ENCODE assay signal across 1 cellular context in the genomic region with DNA sequence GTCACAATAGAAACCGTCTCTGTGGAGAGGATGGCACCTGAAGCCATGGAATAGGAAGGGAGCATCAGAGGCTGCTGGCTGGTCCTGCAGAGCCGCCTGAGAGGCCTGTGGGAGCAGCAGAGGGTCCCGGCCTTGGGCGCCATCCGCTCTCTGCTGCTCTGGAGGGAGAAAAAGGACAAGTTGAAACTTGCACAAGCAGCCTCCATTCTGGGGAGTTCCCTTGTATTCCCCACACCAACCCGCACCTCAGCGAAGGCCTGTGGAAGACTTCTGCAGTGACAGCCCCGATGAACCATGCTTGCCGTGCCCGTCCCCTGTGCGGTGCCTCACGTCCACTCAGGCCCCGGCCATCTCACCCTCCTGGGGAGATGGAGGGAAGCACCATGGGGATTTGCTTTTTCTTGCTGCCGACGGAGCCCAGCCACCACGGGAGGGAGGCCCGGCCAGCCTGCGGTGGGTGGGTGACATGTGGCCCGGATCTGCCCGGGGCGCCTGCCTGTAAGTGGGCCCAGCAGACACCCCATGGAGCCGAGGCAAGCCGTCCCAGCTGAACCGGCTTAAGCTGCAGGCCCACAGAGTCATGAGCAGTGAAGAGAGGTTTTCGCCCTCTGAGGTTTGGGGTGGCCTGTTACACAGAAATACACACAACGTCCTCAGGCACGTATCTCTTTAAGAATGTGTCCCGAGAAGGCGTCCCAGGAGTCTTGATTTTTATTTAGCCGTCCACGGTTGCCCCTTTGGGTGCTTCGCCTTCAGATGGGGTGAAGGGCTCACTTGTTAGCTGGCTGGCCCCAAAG.
A peak's percentile ranks its signal among the peaks of the same experiment; 100 is the strongest.
TF ChIP-seq lines count a peak whose summit lies in the region.

No MANE protein-coding gene starts in this region.

TF ChIP-seq in K562, 482 proteins besides CTCF, POLR2A, EP300 and RAD21:
- TF ChIP-seq ZFX (CRISPR knock-in tag; IDR thresholded peaks at IDR 0.05), result peak; percentile 19
- TF ChIP-seq ZNF124 (CRISPR knock-in tag; IDR thresholded peaks at IDR 0.05), result 0 out of 2 replicates have a peak, but pooled peaks have one; percentile 28
- no peak for TF ChIP-seq TBP (optimal IDR thresholded peaks at IDR 0.05; ENCODE audit: low read depth, low read length)
